In genomic region chr6:71727632-71728294, GRCh38 we compare ENCODE assay signal across 12 cellular contexts.
DNase-seq lines count a peak whose midpoint lies in the region; ATAC-seq, FAIRE-seq and TF ChIP-seq lines count a peak whose summit lies in the region.
"Had no signal": no experiment of that assay in that cellular context is flagged by ENCODE, and none has a peak within 500 bp of the region (broad histone marks: within the 10 kb centered on the region; RNA-seq: fewer than 3 reads in every experiment).

No MANE protein-coding gene starts in this region.

- H3K4me2 ChIP-seq in fibroblast of lung (ENCODE audit: extremely low read depth, insufficient read depth, low read length), result no peak overlapping the region
- H3K4me2 ChIP-seq: hepatocyte had no signal

- H3K9ac ChIP-seq in fibroblast of lung (ENCODE audit: insufficient read depth, low read length), result no peak overlapping the region

- no peaks in the 10 kb centered on the region for H3K36me3 ChIP-seq in fibroblast of lung (ENCODE audit: control insufficient read depth, insufficient read depth, low read length)
- H3K36me3 ChIP-seq in effector memory CD4-positive, alpha-beta T cell (ENCODE audit: control insufficient read depth, insufficient read depth, low read length), result no peaks in the 10 kb centered on the region
- no peaks in the 10 kb centered on the region for H3K36me3 ChIP-seq in prostate gland
- H3K36me3 ChIP-seq: neutrophil had no signal

- H3K27me3 ChIP-seq in fibroblast of lung (ENCODE audit: control insufficient read depth, insufficient read depth, low read length), result no peaks in the 10 kb centered on the region
- no peaks in the 10 kb centered on the region for H3K27me3 ChIP-seq in effector memory CD4-positive, alpha-beta T cell (replicated peaks; ENCODE audit: control insufficient read depth, insufficient read depth, low read length, poor library complexity, severe bottlenecking)
- no peaks in the 10 kb centered on the region for H3K27me3 ChIP-seq in prostate gland (replicated peaks; ENCODE audit: insufficient read depth)
- H3K27me3 ChIP-seq: hepatocyte, neutrophil had no signal

- peak; percentile 60 for FAIRE-seq in GM18507 (lab: Jason Lieb, UNC)

- TF ChIP-seq CTCF in fibroblast of lung (conservative IDR thresholded peaks at IDR 0.05 in 1 of 2, IDR thresholded peaks at IDR 0.05 in 1 of 2; ENCODE audit: low read depth in 1 of 2, low read length in 2 of 2) (no peak), prostate gland (IDR thresholded peaks at IDR 0.05) (no peak)

- 63% methylated on average over 2 of the region's 2 CpGs for WGBS in prostate gland

- H3K9me3 ChIP-seq in fibroblast of lung (ENCODE audit: control insufficient read depth, insufficient read depth, low read depth, low read length) (no peaks in the 10 kb centered on the region), prostate gland (no peaks in the 10 kb centered on the region)
- no peaks in the 10 kb centered on the region for H3K9me3 ChIP-seq in effector memory CD4-positive, alpha-beta T cell (ENCODE audit: control insufficient read depth, low read length)
- H3K9me3 ChIP-seq: neutrophil had no signal

- no peak overlapping the region for H3K27ac ChIP-seq in fibroblast of lung (ENCODE audit: insufficient read depth, low read length)
- H3K27ac ChIP-seq in effector memory CD4-positive, alpha-beta T cell (ENCODE audit: insufficient read depth, low read length, poor library complexity, severe bottlenecking), result no peak overlapping the region
- no peak overlapping the region for H3K27ac ChIP-seq in prostate gland
- H3K27ac ChIP-seq: hepatocyte, neutrophil had no signal

- peak overlapping the region; percentile 16 for H2AFZ ChIP-seq in fibroblast of lung (ENCODE audit: low read length)
- H2AFZ ChIP-seq: hepatocyte had no signal

- DNase-seq in GM18507 (ENCODE audit: extremely low spot score, insufficient read length, low read depth) (no peak), fibroblast of lung (ENCODE audit: low read depth in 2 of 2) (no peak), DMS153 treated with DMSO at 0.1 percent for 48 hours (lab: John Stamatoyannopoulos, UW; ENCODE audit: unreplicated experiment) (no peak), prostate gland (ENCODE audit: low spot score) (no peak), inferior parietal cortex (ENCODE audit: extremely low spot score) (no peak)
- no peak for DNase-seq in effector memory CD4-positive, alpha-beta T cell
- DNase-seq: central memory CD4-positive, alpha-beta T cell; IMR-90 had no signal

- ATAC-seq in GM21717 (IDR thresholded peaks at IDR 0.05; ENCODE audit: unreplicated experiment) (peak; percentile 92), HG03432 (IDR thresholded peaks at IDR 0.05; ENCODE audit: unreplicated experiment) (peak; percentile 96)

- H4K20me1 ChIP-seq in fibroblast of lung (ENCODE audit: control insufficient read depth, extremely low read depth, insufficient read depth, low read length), result no peaks in the 10 kb centered on the region

- no peak overlapping the region for H3K4me3 ChIP-seq in fibroblast of lung (replicated peaks in 1 of 4; ENCODE audit: control extremely low read depth in 1 of 4, insufficient read depth in 1 of 4, low read depth in 3 of 4, low read length in 4 of 4)
- H3K4me3 ChIP-seq in effector memory CD4-positive, alpha-beta T cell (ENCODE audit: insufficient read depth, low read depth, low read length, poor library complexity, severe bottlenecking), result no peak overlapping the region
- H3K4me3 ChIP-seq in prostate gland, result no peak overlapping the region
- H3K4me3 ChIP-seq: hepatocyte had no signal

- intact Hi-C loops in prostate gland (cut with DNase I), result no loop called here

- no peak for TF ChIP-seq POLR2A in prostate gland (IDR thresholded peaks at IDR 0.05)

- H3K4me1 ChIP-seq in fibroblast of lung (ENCODE audit: control insufficient read depth, extremely low read depth, insufficient read depth, low read length) (no peaks in the 10 kb centered on the region), prostate gland (replicated peaks) (no peaks in the 10 kb centered on the region)
- no peaks in the 10 kb centered on the region for H3K4me1 ChIP-seq in effector memory CD4-positive, alpha-beta T cell (ENCODE audit: control insufficient read depth, insufficient read depth, low read length, poor library complexity, severe bottlenecking)

- no peaks in the 10 kb centered on the region for H3K79me2 ChIP-seq in fibroblast of lung (ENCODE audit: control insufficient read depth, insufficient read depth, low read length)
- H3K79me2 ChIP-seq: hepatocyte had no signal
